ENCODE assay signal across 21 cellular contexts in the genomic region with DNA sequence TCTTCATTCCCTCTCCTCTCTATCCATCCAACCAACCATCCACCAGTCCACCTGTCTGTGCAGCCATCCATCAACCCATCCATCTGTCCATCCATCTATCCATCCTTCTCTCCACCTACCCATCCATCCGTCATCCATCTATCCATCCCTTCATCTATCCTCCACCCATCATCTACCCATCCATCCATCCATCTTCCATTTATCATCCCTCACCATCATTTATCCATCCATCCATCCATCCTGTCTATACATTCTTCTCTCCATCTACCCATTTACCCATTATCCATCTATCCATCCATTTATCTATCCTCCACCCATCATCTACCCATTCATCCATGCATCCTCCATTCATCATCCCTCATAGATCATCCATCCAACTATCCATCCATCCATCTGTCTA. TPM values are rescaled to one million over a fixed set of nuclear protein-coding genes. Genes with fewer than 3 reads are reported as not detected.
DNase-seq lines count a peak whose midpoint lies in the region; ATAC-seq, FAIRE-seq and TF ChIP-seq lines count a peak whose summit lies in the region.
"Had no signal": no experiment of that assay in that cellular context is flagged by ENCODE, and none has a peak within 500 bp of the region (broad histone marks: within the 10 kb centered on the region; RNA-seq: fewer than 3 reads in every experiment).

No MANE protein-coding gene starts in this region.

- H3K56ac ChIP-seq in H1 (replicated peaks; ENCODE audit: insufficient read length, low read depth, low read length): peak overlapping the region; percentile 55

- no peak for DNase-seq in HTR-8/SVneo (ENCODE audit: insufficient read length, low spot score)
- no peak for DNase-seq in H1 (ENCODE audit: low read depth in 1 of 2, low spot score in 2 of 2)
- DNase-seq in stimulated activated CD4-positive, alpha-beta T cell treated with anti-CD3 and anti-CD28 coated beads, Interleukin-15, amount 100 ng/mL, for 24 hours: no peak
- no peak for DNase-seq in activated T-helper 2 cell treated with anti-CD3 and anti-CD28 coated beads, Interferon-gamma antibody, Interleukin-2, Interleukin-4, amounts not matched to agents 10 μg/mL and 5 μg/mL and 100 μg/mL, durations not matched to agents 14 hours and 24 hours and 36 hours (ENCODE audit: low spot score)
- DNase-seq: Caco-2; CD4-positive, CD25-positive, alpha-beta regulatory T cell; CD8-positive, alpha-beta T cell; DMS 273 treated with DMSO at 0.1 percent for 48 hours; DMS79; EL; GF-D8; GM23248 had no signal

- H3K9me3 Mint-ChIP-seq in activated T-helper 2 cell treated with anti-CD3 and anti-CD28 coated beads, Interferon-gamma antibody, Interleukin-2, Interleukin-4, amounts not matched to agents 10 μg/mL and 5 μg/mL and 100 μg/mL, durations not matched to agents 14 hours and 24 hours and 36 hours: no peaks in the 10 kb centered on the region
- H3K9me3 Mint-ChIP-seq: CD4-positive, CD25-positive, alpha-beta regulatory T cell; CD8-positive, alpha-beta T cell; H9 had no signal

- H3K23me2 ChIP-seq in H1 (ENCODE audit: low read depth, low read length): peaks cover 12% of the 10 kb centered on the region; the same call in 1 of the 2 replicates

- no peak overlapping the region for H3K4ac ChIP-seq in H1 (replicated peaks; ENCODE audit: insufficient read length, low read depth, low read length)

- no peak overlapping the region for H2BK15ac ChIP-seq in H1 (ENCODE audit: low read length)

- H3K36me3 ChIP-seq in HEK293 (ENCODE audit: control insufficient read depth in 2 of 2, insufficient read depth in 1 of 2, low read length in 2 of 2): peaks cover 14 to 95% of the 10 kb centered on the region in 2 experiments; a peak in 2 of 3 replicates
- peaks cover 5 to 54% (median 32%) of the 10 kb centered on the region in 4 experiments; a peak in 7 of 8 replicates for H3K36me3 ChIP-seq in H1 (ENCODE audit: control insufficient read depth in 2 of 4, insufficient read depth in 4 of 4, low read length in 3 of 4)

- peaks cover 10 to 23% of the 10 kb centered on the region in 2 experiments for H4K20me1 ChIP-seq in H1 (replicated peaks in 1 of 2; ENCODE audit: control insufficient read depth in 1 of 2, insufficient read depth in 2 of 2, low read length in 2 of 2)
- H4K20me1 ChIP-seq: BLaER1 had no signal

- no peak overlapping the region for H3K18ac ChIP-seq in H1 (ENCODE audit: extremely low read depth, low read length)

- CTCF ChIA-PET in HEK293 (lab: Yijun Ruan, JAX): no interaction called here
- CTCF ChIA-PET in H1 (lab: Charles Lee; ENCODE audit: partially characterized antibody): interaction anchor here (0.7 to 1.3 kb wide), 4 partner anchors 21 to 136 kb away, joined by 3 to 4 read pairs (median 3); no protein-coding TSS in a partner anchor

- TF ChIP-seq RAD21 in H1 (IDR thresholded peaks at IDR 0.05 in 1 of 2, conservative IDR thresholded peaks at IDR 0.05 in 1 of 2; ENCODE audit: low read depth in 2 of 2, low read length in 2 of 2): no peak

- POLR2A ChIA-PET in HEK293 (lab: Yijun Ruan, JAX): no interaction called here
- POLR2A ChIA-PET in H1 (lab: Charles Lee; ENCODE audit: partially characterized antibody): no interaction called here

- no peaks in the 10 kb centered on the region for H3K79me2 ChIP-seq in H1 (ENCODE audit: control insufficient read depth in 1 of 2, insufficient read depth in 2 of 2, low read length in 2 of 2)

- no peak overlapping the region for H2AFZ ChIP-seq in H1 (ENCODE audit: low read length)
- H2AFZ ChIP-seq: GM23248 had no signal

- no peak overlapping the region for H2BK20ac ChIP-seq in H1 (ENCODE audit: low read length)

- WGBS in H1 (ENCODE audit: extremely low coverage in 1 of 2, insufficient coverage in 1 of 2, insufficient read length in 1 of 2, insufficient replicate concordance in 2 of 2, low coverage in 1 of 2, low lambda C conversion rate in 2 of 2, missing lambda C conversion rate in 1 of 2), 2 experiments: 95 to 100% methylated on average over 1 of the region's 1 CpG

- H3K4me3 ChIP-seq in HEK293 (ENCODE audit: low read depth, low read length) (no peak overlapping the region), H1 (ENCODE audit: extremely low read depth in 1 of 4, insufficient read depth in 2 of 4, low read depth in 3 of 4, low read length in 4 of 4) (no peak overlapping the region)
- H3K4me3 ChIP-seq: BLaER1, GM23248 had no signal

- TF ChIP-seq POLR2A in H1 (IDR thresholded peaks at IDR 0.05; ENCODE audit: control extremely low read depth in 1 of 2, low read depth in 2 of 2, low read length in 2 of 2): no peak

- H3K27ac ChIP-seq in HEK293 (ENCODE audit: extremely low read depth, low read depth, low read length) (no peak overlapping the region), H1 (ENCODE audit: low read depth, low read length) (no peak overlapping the region)
- H3K27ac ChIP-seq: BLaER1, C4-2B, GM23248 had no signal

- H3K4me1 ChIP-seq in HEK293 (ENCODE audit: control insufficient read depth, insufficient read depth, low read length) (no peaks in the 10 kb centered on the region), H1 (replicated peaks in 1 of 4; ENCODE audit: control insufficient read depth in 3 of 4, insufficient read depth in 4 of 4, low read length in 3 of 4) (no peaks in the 10 kb centered on the region)

- no peak for TF ChIP-seq EP300 in H1 (IDR thresholded peaks at IDR 0.05; ENCODE audit: borderline replicate concordance in 1 of 2, low read depth in 2 of 2, low read length in 2 of 2)

- no peaks in the 10 kb centered on the region for H3K27me3 ChIP-seq in H1 (replicated peaks in 1 of 4; ENCODE audit: control insufficient read depth in 3 of 4, extremely low read depth in 1 of 4, insufficient read depth in 3 of 4, low read length in 3 of 4)
- H3K27me3 ChIP-seq: BLaER1 had no signal

- H4K8ac ChIP-seq in H1 (ENCODE audit: extremely low read depth, insufficient read depth, low read length): no peak overlapping the region

- FAIRE-seq in HTR-8/SVneo (lab: Jason Lieb, UNC) (peak; percentile 38), H1 (lab: Jason Lieb, UNC) (no peak)
- FAIRE-seq: GM12891, GM18507 had no signal

- no peak overlapping the region for H2AK5ac ChIP-seq in H1 (ENCODE audit: low read depth, low read length)

- no peak overlapping the region for H3K4me2 ChIP-seq in H1 (ENCODE audit: insufficient read depth in 1 of 2, low read depth in 2 of 2, low read length in 2 of 2)
- H3K4me2 ChIP-seq: BLaER1 had no signal

- H2BK12ac ChIP-seq in H1 (ENCODE audit: low read depth, low read length): no peak overlapping the region

- H3K79me1 ChIP-seq in H1 (ENCODE audit: low read depth, low read length): peaks cover 7% of the 10 kb centered on the region; the same call in 1 of the 2 replicates

- H2BK120ac ChIP-seq in H1 (replicated peaks; ENCODE audit: low read depth, low read length): no peak overlapping the region

- H2BK5ac ChIP-seq in H1 (ENCODE audit: low read depth, low read length): no peak overlapping the region; the same call in 1 of the 2 replicates

- ATAC-seq in GM21717 (IDR thresholded peaks at IDR 0.05; ENCODE audit: unreplicated experiment): no peak
- ATAC-seq: CD8-positive, alpha-beta T cell; HCT116 had no signal

- H3K9ac ChIP-seq in H1 (replicated peaks in 1 of 4; ENCODE audit: extremely low read depth in 1 of 4, low read depth in 3 of 4, low read length in 3 of 4): no peak overlapping the region
- H3K9ac ChIP-seq: BLaER1, GM23248 had no signal

- H3K27ac Mint-ChIP-seq in activated T-helper 2 cell treated with anti-CD3 and anti-CD28 coated beads, Interferon-gamma antibody, Interleukin-2, Interleukin-4, amounts not matched to agents 10 μg/mL and 5 μg/mL and 100 μg/mL, durations not matched to agents 14 hours and 24 hours and 36 hours: no peak overlapping the region
- H3K27ac Mint-ChIP-seq: B cell; CD4-positive, CD25-positive, alpha-beta regulatory T cell; CD8-positive, alpha-beta T cell; H9 had no signal

- H3K4me3 Mint-ChIP-seq in activated T-helper 2 cell treated with anti-CD3 and anti-CD28 coated beads, Interferon-gamma antibody, Interleukin-2, Interleukin-4, amounts not matched to agents 10 μg/mL and 5 μg/mL and 100 μg/mL, durations not matched to agents 14 hours and 24 hours and 36 hours (ENCODE audit: low read depth): no peak overlapping the region
- H3K4me3 Mint-ChIP-seq: B cell; CD4-positive, CD25-positive, alpha-beta regulatory T cell; CD8-positive, alpha-beta T cell; H9 had no signal

- H3K23ac ChIP-seq in H1 (ENCODE audit: insufficient read length): no peak overlapping the region

- peaks cover 28% of the 10 kb centered on the region for H3K36me3 Mint-ChIP-seq in activated T-helper 2 cell treated with anti-CD3 and anti-CD28 coated beads, Interferon-gamma antibody, Interleukin-2, Interleukin-4, amounts not matched to agents 10 μg/mL and 5 μg/mL and 100 μg/mL, durations not matched to agents 14 hours and 24 hours and 36 hours (ENCODE audit: low read depth)

- H3K14ac ChIP-seq in H1 (ENCODE audit: insufficient read length): no peak overlapping the region

- no peak for TF ChIP-seq CTCF in HEK293 (tag by site-specific recombination; IDR thresholded peaks at IDR 0.05)
- no peak for TF ChIP-seq CTCF in H1 (IDR thresholded peaks at IDR 0.05; ENCODE audit: control extremely low read depth in 1 of 3, insufficient read depth in 1 of 3, low read depth in 1 of 3, low read length in 3 of 3)

- no peaks in the 10 kb centered on the region for H3K4me1 Mint-ChIP-seq in activated T-helper 2 cell treated with anti-CD3 and anti-CD28 coated beads, Interferon-gamma antibody, Interleukin-2, Interleukin-4, amounts not matched to agents 10 μg/mL and 5 μg/mL and 100 μg/mL, durations not matched to agents 14 hours and 24 hours and 36 hours (ENCODE audit: low read depth)
- H3K4me1 Mint-ChIP-seq: B cell; CD4-positive, CD25-positive, alpha-beta regulatory T cell had no signal

- intact Hi-C loops in activated T-helper 2 cell treated with anti-CD3 and anti-CD28 coated beads, Interferon-gamma antibody, Interleukin-2, Interleukin-4, amounts not matched to agents 10 μg/mL and 5 μg/mL and 100 μg/mL, durations not matched to agents 14 hours and 24 hours and 36 hours (cut with micrococcal nuclease): no loop called here

- H3K27me3 Mint-ChIP-seq in activated T-helper 2 cell treated with anti-CD3 and anti-CD28 coated beads, Interferon-gamma antibody, Interleukin-2, Interleukin-4, amounts not matched to agents 10 μg/mL and 5 μg/mL and 100 μg/mL, durations not matched to agents 14 hours and 24 hours and 36 hours (ENCODE audit: low read depth): no peaks in the 10 kb centered on the region
- H3K27me3 Mint-ChIP-seq: B cell; CD4-positive, CD25-positive, alpha-beta regulatory T cell had no signal

- no peak overlapping the region for H4K5ac ChIP-seq in H1 (ENCODE audit: insufficient read length, low read depth, low read length)

- H3K9me3 ChIP-seq in HEK293 (ENCODE audit: control insufficient read depth, insufficient read depth, low read depth, low read length) (no peaks in the 10 kb centered on the region), H1 (ENCODE audit: insufficient read depth in 2 of 2, low read depth in 1 of 2, low read length in 1 of 2) (no peaks in the 10 kb centered on the region)
- H3K9me3 ChIP-seq: BLaER1, Caco-2 had no signal

- H4K91ac ChIP-seq in H1 (replicated peaks; ENCODE audit: insufficient read length, low read length): no peak overlapping the region

RNA-seq across cellular contexts. Expression of a gene that starts 24.4 kb away (rescaled TPM):
- 52.4 and 54.6 TPM in 2 replicates for total RNA-seq in H1 (2021; fragmentation: NEBNext Ultra II Directional; extraction: Animal tissue kit (Norgen Biotek cat#: 25700))
- polyA plus RNA-seq in H1 (2011; rRNA removed): 51.9 and 60.8 TPM in 2 replicates
- 40.7 TPM for polyA plus RNA-seq in H1 (2011; cell fraction: cytosol; rRNA removed)
- 79.8 TPM for polyA plus RNA-seq in H1 (2011; cell fraction: nucleus; rRNA removed)
- polyA plus RNA-seq in H1 (2012, experiment 1 of 2): 44.6 to 57.4 TPM (median 56.9 TPM) in 4 replicates
- 57.2 TPM for polyA plus RNA-seq in H1 (2012, experiment 2 of 2)
- polyA plus RNA-seq in H1 (2013, experiment 1 of 2): 26.7 TPM
- polyA plus RNA-seq in H1 (2013, experiment 2 of 2): 25.2 TPM
- polyA minus RNA-seq in H1 (2011; rRNA and poly(A)+ RNA removed): 66.1 and 81.3 TPM in 2 replicates
- polyA minus RNA-seq in H1 (2011; cell fraction: cytosol; rRNA and poly(A)+ RNA removed): 36.7 TPM
- polyA minus RNA-seq in H1 (2011; cell fraction: nucleus; rRNA and poly(A)+ RNA removed): 35.1 TPM
- total RNA-seq in activated T-helper 2 cell treated with anti-CD3 and anti-CD28 coated beads, Interferon-gamma antibody, Interleukin-2, Interleukin-4, amounts not matched to agents 10 μg/mL and 5 μg/mL and 100 μg/mL, durations not matched to agents 14 hours and 24 hours and 36 hours: 45.5 and 46.9 TPM in 2 replicates
